14 cellular contexts compared by ENCODE assay signal in genomic region chr12:112524676-112525425, GRCh38.
DNase-seq lines count a peak whose midpoint lies in the region; ATAC-seq and TF ChIP-seq lines count a peak whose summit lies in the region.
"Had no signal": no experiment of that assay in that cellular context is flagged by ENCODE, and none has a peak within 500 bp of the region (broad histone marks: within the 10 kb centered on the region; RNA-seq: fewer than 3 reads in every experiment).

No MANE protein-coding gene starts in this region.

- WGBS in sigmoid colon, 2 donors = 59 to 70% methylated on average over 5 of the region's 5 CpGs

- TF ChIP-seq EP300 in sigmoid colon (IDR thresholded peaks at IDR 0.05) = no peak

- no peaks in the 10 kb centered on the region for H3K36me3 ChIP-seq in sigmoid colon
- H3K36me3 ChIP-seq: suprapubic skin had no signal

- peaks cover 6% of the 10 kb centered on the region for H3K4me1 Mint-ChIP-seq in MCF 10A (ENCODE audit: insufficient read depth, unreplicated experiment)

- DNase-seq in EH (ENCODE audit: low read depth) = peak; percentile 30
- DNase-seq in M059J (ENCODE audit: low read depth) = peak; percentile 74
- peak; percentile 55 for DNase-seq in MCF 10A (ENCODE audit: unreplicated experiment)
- DNase-seq in myocyte (ENCODE audit: low read depth) = peak; percentile 69
- no peak for DNase-seq in GM20000 (ENCODE audit: low spot score)
- no peak for DNase-seq in sigmoid colon
- DNase-seq: activated effector memory CD4-positive, alpha-beta T cell treated with Interleukin-2 at 50 U/mL for 16 hours; cortex of kidney; HCEC 1CT; stimulated activated CD4-positive, alpha-beta T cell treated with anti-CD3 and anti-CD28 coated beads, Interleukin-1b, Interleukin-23, amount 100 ng/mL, for 48 hours had no signal

- BruUV-seq in MCF 10A (replicated peaks; lab: Mats Ljungman, UMichigan) = no TSS peak

- H3K27me3 Mint-ChIP-seq in MCF 10A (ENCODE audit: insufficient read depth, unreplicated experiment) = no peaks in the 10 kb centered on the region

- H3K27me3 ChIP-seq in sigmoid colon = no peaks in the 10 kb centered on the region
- H3K27me3 ChIP-seq: suprapubic skin had no signal

- no peak overlapping the region for H3K27ac Mint-ChIP-seq in MCF 10A (ENCODE audit: low read depth, unreplicated experiment)

- intact Hi-C loops in MCF 10A (cut with micrococcal nuclease) (no loop called here), sigmoid colon (cut with DNase I) (no loop called here)

- POLR2A ChIA-PET in MCF 10A (lab: Yijun Ruan, JAX) = interaction anchor here (0.6 kb wide), 1 partner anchor 1741 kb away, joined by 3 read pairs; no protein-coding TSS in a partner anchor

- no peak for TF ChIP-seq POLR2A in sigmoid colon (IDR thresholded peaks at IDR 0.05)

- ATAC-seq in GM19455 (IDR thresholded peaks at IDR 0.05; ENCODE audit: unreplicated experiment) (no peak), HG03095 (IDR thresholded peaks at IDR 0.05; ENCODE audit: unreplicated experiment) (no peak)
- ATAC-seq: activated CD4-positive, CD25-positive, alpha-beta regulatory T cell treated with anti-CD3 and anti-CD28 coated beads, Interleukin-2, amount 50 U/mL, for 24 hours had no signal

- no peaks in the 10 kb centered on the region for H3K9me3 Mint-ChIP-seq in MCF 10A (ENCODE audit: unreplicated experiment)

- CTCF ChIA-PET in MCF 10A (lab: Yijun Ruan, JAX) = interaction anchor here (1.0 kb wide), 1 partner anchor 15 kb away, joined by 3 read pairs; no protein-coding TSS in a partner anchor

- H3K36me3 Mint-ChIP-seq in MCF 10A (ENCODE audit: insufficient read depth, unreplicated experiment) = no peaks in the 10 kb centered on the region

- H3K4me3 Mint-ChIP-seq in MCF 10A (ENCODE audit: unreplicated experiment) = no peak overlapping the region

- no peak overlapping the region for H3K27ac ChIP-seq in sigmoid colon
- H3K27ac ChIP-seq: suprapubic skin had no signal

- TF ChIP-seq CTCF in MCF 10A (IDR thresholded peaks at IDR 0.05; ENCODE audit: unreplicated experiment) = no peak
- TF ChIP-seq CTCF in GM20000 (IDR thresholded peaks at IDR 0.05; ENCODE audit: extremely low read depth, missing control alignments) = no peak
- TF ChIP-seq CTCF in sigmoid colon (IDR thresholded peaks at IDR 0.05) = no peak

- H3K9me3 ChIP-seq in sigmoid colon = no peaks in the 10 kb centered on the region
- H3K9me3 ChIP-seq: suprapubic skin had no signal

- no peaks in the 10 kb centered on the region for H3K4me1 ChIP-seq in sigmoid colon
- H3K4me1 ChIP-seq: suprapubic skin had no signal

- no peak overlapping the region for H3K4me3 ChIP-seq in sigmoid colon
- H3K4me3 ChIP-seq: suprapubic skin had no signal

Comparison
In these comparisons a context has a peak if more than half of its experiments do, and no peak if none do; other contexts are left out.
1. DNase-seq: peak in EH (single experiment), M059J (single experiment), MCF 10A (single experiment) and myocyte (single experiment); none in GM20000 (single experiment) and sigmoid colon (single experiment).